8 cellular contexts compared by ENCODE assay signal in genomic region chr16:85610059-85610445, GRCh38. TPM values are rescaled to one million over a fixed set of nuclear protein-coding genes. Genes with fewer than 3 reads are reported as not detected.
A peak's percentile ranks its signal among the peaks of the same experiment; 100 is the strongest.
DNase-seq lines count a peak whose midpoint lies in the region; ATAC-seq, FAIRE-seq and TF ChIP-seq lines count a peak whose summit lies in the region.

No MANE protein-coding gene starts in this region.

- TF ChIP-seq RAD21 in SK-N-SH (IDR thresholded peaks at IDR 0.05; ENCODE audit: low read length) (no peak), HepG2 (CRISPR knock-in tag; IDR thresholded peaks at IDR 0.05) (no peak)

- H3K79me2 ChIP-seq in SK-N-SH (ENCODE audit: insufficient read depth), result peaks cover 15% of the 10 kb centered on the region; the same call in 1 of the 2 replicates
- H3K79me2 ChIP-seq in HepG2 (ENCODE audit: insufficient read depth, low read length), result peaks cover 11% of the 10 kb centered on the region

- WGBS in SK-N-SH (ENCODE audit: low lambda C conversion rate), result 17% methylated on average over 4 of the region's 11 CpGs
- 55% methylated on average over 11 of the region's 11 CpGs for WGBS in HepG2 (ENCODE audit: low lambda C conversion rate)
- 14 to 15% methylated on average over 10 to 11 of the region's 11 CpGs for WGBS in upper lobe of left lung, 2 donors

- no peaks in the 10 kb centered on the region for H3K36me3 ChIP-seq in SK-N-SH (replicated peaks in 1 of 2; ENCODE audit: control insufficient read depth in 1 of 2, insufficient read depth in 2 of 2, low read length in 1 of 2)
- peaks cover 0 to 7% of the 10 kb centered on the region in 2 experiments; a peak in 1 of 5 replicates for H3K36me3 ChIP-seq in HepG2 (replicated peaks in 1 of 2; ENCODE audit: control insufficient read depth in 1 of 2, insufficient read depth in 2 of 2, low read length in 2 of 2)
- H3K36me3 ChIP-seq in upper lobe of left lung, result no peaks in the 10 kb centered on the region

- H3K4me3 Mint-ChIP-seq in activated T-cell treated with anti-CD3 and anti-CD28 coated beads, Interleukin-2, amount 50 U/mL, for 24 hours, result no peak overlapping the region
- no peak overlapping the region for H3K4me3 Mint-ChIP-seq in activated T-cell treated with anti-CD3 and anti-CD28 coated beads, Interleukin-2, amount 50 U/mL, for 4 hours

- CTCF ChIA-PET in SK-N-SH (lab: Yijun Ruan, JAX), result interaction anchor here (0.7 to 3.0 kb wide), 59 partner anchors 9 to 495 kb away, joined by 3 to 51 read pairs (median 5); no protein-coding TSS in a partner anchor
- CTCF ChIA-PET in HepG2 (lab: Yijun Ruan, JAX; ENCODE audit: low intra/inter-chr PET ratio, low total read pairs), result interaction anchor here (1.2 to 5.1 kb wide), 6 partner anchors 119 to 240 kb away, joined by 3 to 93 read pairs (median 10); no protein-coding TSS in a partner anchor

- TF ChIP-seq CTCF in SK-N-SH (IDR thresholded peaks at IDR 0.05) (no peak), HepG2 (CRISPR knock-in tag; IDR thresholded peaks at IDR 0.05) (no peak), upper lobe of left lung (IDR thresholded peaks at IDR 0.05) (no peak)

- TF ChIP-seq POLR2A in HepG2 (IDR thresholded peaks at IDR 0.05; ENCODE audit: insufficient read depth in 1 of 2, low read depth in 2 of 2, low read length in 2 of 2), result no peak
- TF ChIP-seq POLR2A in upper lobe of left lung (IDR thresholded peaks at IDR 0.05), result no peak

- H3F3A ChIP-seq in SK-N-SH (replicated peaks; ENCODE audit: insufficient read depth), result peaks cover 9% of the 10 kb centered on the region

- in situ Hi-C loops in HepG2 (cut with HindIII; ENCODE audit: extremely low pct_ligation_motif_present, low pct_unique_long_range_greater_than_20kb), result no loop called here

- H3K4me3 ChIP-seq in SK-N-SH (ENCODE audit: low read depth in 2 of 2, low read length in 1 of 2) (peak overlapping the region in 1 of 2 experiments; percentile 42; a peak in 1 of 4 replicates), HepG2 (replicated peaks in 1 of 3; ENCODE audit: insufficient read depth in 1 of 3, low read depth in 2 of 3, low read length in 3 of 3) (peak overlapping the region in 1 of 3 experiments; percentile 82; a peak in 1 of 6 replicates), upper lobe of left lung (peak overlapping the region in 2 of 4 donors; percentile 68 to 70)

- H2AFZ ChIP-seq in SK-N-SH (ENCODE audit: low read depth), result no peak overlapping the region
- no peak overlapping the region for H2AFZ ChIP-seq in HepG2 (ENCODE audit: low read length)

- no peaks in the 10 kb centered on the region for H3K9me3 ChIP-seq in SK-N-SH
- H3K9me3 ChIP-seq in HepG2 (ENCODE audit: low read length), result no peaks in the 10 kb centered on the region
- H3K9me3 ChIP-seq in upper lobe of left lung, result no peaks in the 10 kb centered on the region

- H3K36me3 Mint-ChIP-seq in activated T-cell treated with anti-CD3 and anti-CD28 coated beads, Interleukin-2, amount 50 U/mL, for 24 hours (ENCODE audit: low read depth), result no peaks in the 10 kb centered on the region
- H3K36me3 Mint-ChIP-seq in activated T-cell treated with anti-CD3 and anti-CD28 coated beads, Interleukin-2, amount 50 U/mL, for 4 hours (ENCODE audit: insufficient read depth), result no peaks in the 10 kb centered on the region

- H3K27ac ChIP-seq in SK-N-SH (ENCODE audit: low read depth in 2 of 2, low read length in 1 of 2) (peak overlapping the region; percentile 56 to 90), HepG2 (ENCODE audit: extremely low read length, insufficient read depth, low read length) (no peak overlapping the region), upper lobe of left lung (peak overlapping the region; percentile 89 to 94 (median 92))

- H3K9me2 ChIP-seq in SK-N-SH, result no peaks in the 10 kb centered on the region

- peaks cover 9% of the 10 kb centered on the region for H3K27me3 Mint-ChIP-seq in activated T-cell treated with anti-CD3 and anti-CD28 coated beads, Interleukin-2, amount 50 U/mL, for 24 hours
- no peaks in the 10 kb centered on the region for H3K27me3 Mint-ChIP-seq in activated T-cell treated with anti-CD3 and anti-CD28 coated beads, Interleukin-2, amount 50 U/mL, for 4 hours (ENCODE audit: low read depth)

- H3K4me1 Mint-ChIP-seq in activated T-cell treated with anti-CD3 and anti-CD28 coated beads, Interleukin-2, amount 50 U/mL, for 24 hours (ENCODE audit: low read depth), result peaks cover 44% of the 10 kb centered on the region
- H3K4me1 Mint-ChIP-seq in activated T-cell treated with anti-CD3 and anti-CD28 coated beads, Interleukin-2, amount 50 U/mL, for 4 hours (ENCODE audit: low read depth), result peaks cover 30% of the 10 kb centered on the region

- H4K20me1 ChIP-seq in SK-N-SH (ENCODE audit: insufficient read depth), result peaks cover 30% of the 10 kb centered on the region
- peaks cover 38% of the 10 kb centered on the region; the same call in 1 of the 2 replicates for H4K20me1 ChIP-seq in HepG2 (ENCODE audit: insufficient read depth, low read length)

- POLR2A ChIA-PET in SK-N-SH (lab: Yijun Ruan, JAX), result no interaction called here
- POLR2A ChIA-PET in HepG2 (lab: Yijun Ruan, JAX), result interaction anchor here (1.0 to 1.5 kb wide), 3 partner anchors 53 to 95 kb away, joined by 3 to 7 read pairs (median 3); no protein-coding TSS in a partner anchor

- ATAC-seq in activated T-cell treated with anti-CD3 and anti-CD28 coated beads, Interleukin-2, amount 50 U/mL, for 4 hours, result no peak
- ATAC-seq in HepG2, result no peak
- ATAC-seq in upper lobe of left lung (ENCODE audit: low FRiP score in 2 of 2), result no peak

- no peak for DNase-seq in activated T-cell treated with anti-CD3 and anti-CD28 coated beads, Interleukin-2, amount 50 U/mL, for 24 hours
- DNase-seq in activated T-cell treated with anti-CD3 and anti-CD28 coated beads, Interleukin-2, amount 50 U/mL, for 4 hours, result no peak
- DNase-seq in SK-N-SH, result no peak
- no peak for DNase-seq in HepG2 (ENCODE audit: low spot score)
- DNase-seq in upper lobe of left lung, result no peak
- no peak for DNase-seq in H4 (ENCODE audit: low spot score)
- no peak for DNase-seq in activated naive CD4-positive, alpha-beta T cell (lab: John Stamatoyannopoulos, UW)
- DNase-seq in NCI-H524 (lab: John Stamatoyannopoulos, UW), result no peak

- H3K27me3 ChIP-seq in SK-N-SH (ENCODE audit: insufficient read depth) (no peaks in the 10 kb centered on the region), HepG2 (ENCODE audit: control insufficient read depth in 1 of 2, insufficient read depth in 2 of 2, low read length in 2 of 2) (no peaks in the 10 kb centered on the region), upper lobe of left lung (no peaks in the 10 kb centered on the region)

- H3K4me2 ChIP-seq in SK-N-SH (peak overlapping the region; percentile 98; the same call in 1 of the 2 replicates), HepG2 (ENCODE audit: low read depth, low read length) (peak overlapping the region; percentile 92)

- intact Hi-C loops in HepG2 (cut with micrococcal nuclease; ENCODE audit: unreplicated experiment), result loop anchor here (1.0 to 10.0 kb wide), 7 partner anchors 53 to 215 kb away; no protein-coding TSS in a partner anchor

- TF ChIP-seq EP300 in SK-N-SH (IDR thresholded peaks at IDR 0.05; ENCODE audit: borderline replicate concordance in 1 of 2, low read depth in 1 of 2, low read length in 1 of 2) (no peak), HepG2 (IDR thresholded peaks at IDR 0.05; ENCODE audit: low read depth in 2 of 2, low read length in 2 of 2) (no peak), HepG2 (CRISPR knock-in tag; IDR thresholded peaks at IDR 0.05; ENCODE audit: borderline replicate concordance) (no peak), upper lobe of left lung (IDR thresholded peaks at IDR 0.05) (no peak)

- H3K9me3 Mint-ChIP-seq in activated T-cell treated with anti-CD3 and anti-CD28 coated beads, Interleukin-2, amount 50 U/mL, for 24 hours, result no peaks in the 10 kb centered on the region
- no peaks in the 10 kb centered on the region for H3K9me3 Mint-ChIP-seq in activated T-cell treated with anti-CD3 and anti-CD28 coated beads, Interleukin-2, amount 50 U/mL, for 4 hours

- peak overlapping the region; percentile 22 for H3K27ac Mint-ChIP-seq in activated T-cell treated with anti-CD3 and anti-CD28 coated beads, Interleukin-2, amount 50 U/mL, for 24 hours

- FAIRE-seq in HepG2 (lab: Jason Lieb, UNC), result no peak

- BruUV-seq in HepG2 (replicated peaks; lab: Mats Ljungman, UMichigan), result no TSS peak

- H3K4me1 ChIP-seq in SK-N-SH (ENCODE audit: control insufficient read depth in 1 of 2, insufficient read depth in 2 of 2, low read depth in 1 of 2, low read length in 1 of 2) (peaks cover 10 to 59% of the 10 kb centered on the region in 2 experiments), HepG2 (ENCODE audit: insufficient read depth, low read length) (peaks cover 18% of the 10 kb centered on the region), upper lobe of left lung (peaks cover 64 to 87% (median 82%) of the 10 kb centered on the region in 4 donors)

- H3K9ac ChIP-seq in SK-N-SH, result peak overlapping the region; percentile 29; the same call in 1 of the 2 replicates
- no peak overlapping the region for H3K9ac ChIP-seq in HepG2 (ENCODE audit: insufficient read depth, low read depth, low read length)

RNA-seq across cellular contexts. Expression of gene GSE1, which starts 3.1 kb away (rescaled TPM):
- total RNA-seq in activated T-cell treated with anti-CD3 and anti-CD28 coated beads, Interleukin-2, amount 50 U/mL, for 4 hours, result 10 to 100 TPM; 15.5 to 15.6 (median 15.5) TPM
- 22.7 and 26.5 TPM in 2 replicates for polyA plus RNA-seq in SK-N-SH (2012; rRNA removed)
- polyA plus RNA-seq in SK-N-SH (2012; cell fraction: cytosol; rRNA removed), result 18.5 and 22.7 TPM in 2 replicates
- polyA plus RNA-seq in SK-N-SH (2012; cell fraction: nucleus; rRNA removed), result 94.0 and 103 TPM in 2 replicates
- total RNA-seq in HepG2 (2016; rRNA removed; fragmentation: Illumina TruSeq; extraction: Trizol), result 16.1 and 19.5 TPM in 2 replicates
- 13.0 and 16.7 TPM in 2 replicates for total RNA-seq in HepG2 (2016; cell fraction: cytosol; rRNA removed; fragmentation: Illumina TruSeq; extraction: Trizol; ENCODE audit: low read depth)
- total RNA-seq in HepG2 (2016; cell fraction: insoluble cytoplasmic fraction; rRNA removed; fragmentation: Illumina TruSeq; extraction: Trizol), result 15.4 and 17.4 TPM in 2 replicates
- total RNA-seq in HepG2 (2016; cell fraction: membrane; rRNA removed; fragmentation: Illumina TruSeq; extraction: Trizol), result 18.2 and 21.4 TPM in 2 replicates
- 31.6 and 33.0 TPM in 2 replicates for total RNA-seq in HepG2 (2016; cell fraction: nucleus; rRNA removed; fragmentation: Illumina TruSeq; extraction: Trizol)
- 31.2 and 37.7 TPM in 2 replicates for polyA plus RNA-seq in HepG2 (2011; rRNA removed)
- 20.9 and 26.7 TPM in 2 replicates for polyA plus RNA-seq in HepG2 (2011; cell fraction: cytosol; rRNA removed)
- polyA plus RNA-seq in HepG2 (2011; cell fraction: nucleus; rRNA removed), result 132 and 135 TPM in 2 replicates
- 43.5 and 43.7 TPM in 2 replicates for polyA plus RNA-seq in HepG2 (2012)
- 1.4 and 1.7 TPM in 2 replicates for polyA plus RNA-seq in HepG2 (2016; cell fraction: cytosol; fragmentation: Illumina TruSeq; extraction: Trizol; ENCODE audit: low read depth)
- 22.8 and 30.2 TPM in 2 replicates for polyA plus RNA-seq in HepG2 (2016; cell fraction: insoluble cytoplasmic fraction; fragmentation: Illumina TruSeq; extraction: Trizol; ENCODE audit: low read depth)
- polyA plus RNA-seq in HepG2 (2016; cell fraction: membrane; fragmentation: Illumina TruSeq; extraction: Trizol; ENCODE audit: low read depth), result 4.4 and 5.4 TPM in 2 replicates
- polyA plus RNA-seq in HepG2 (2016; cell fraction: nucleus; fragmentation: Illumina TruSeq; extraction: Trizol; ENCODE audit: insufficient read depth, low read depth), result 70.9 and 78.3 TPM in 2 replicates
- 24.8 and 50.4 TPM in 2 replicates for polyA minus RNA-seq in HepG2 (2011; rRNA and poly(A)+ RNA removed; ENCODE audit: low replicate concordance)
- 36.3 and 45.8 TPM in 2 replicates for polyA minus RNA-seq in HepG2 (2011; cell fraction: cytosol; rRNA and poly(A)+ RNA removed)
- polyA minus RNA-seq in HepG2 (2011; cell fraction: nucleus; rRNA and poly(A)+ RNA removed), result 83.8 and 96.8 TPM in 2 replicates
- 100 to 1,000 TPM in 2 of 6 donors, 10 to 100 TPM in 4; 80.2 to 332 (median 90.8) TPM for total RNA-seq in upper lobe of left lung
- total RNA-seq in H4 (2014; rRNA removed; shearing (Covaris generic)), result 8.0 and 11.9 TPM in 2 replicates
